9 cellular contexts compared by ENCODE assay signal in genomic region chr12:99619389-99620158, GRCh38. TPM values are rescaled to one million over a fixed set of nuclear protein-coding genes. Genes with fewer than 3 reads are reported as not detected.
DNase-seq lines count a peak whose midpoint lies in the region; ATAC-seq, FAIRE-seq and TF ChIP-seq lines count a peak whose summit lies in the region.
"Had no signal": no experiment of that assay in that cellular context is flagged by ENCODE, and none has a peak within 500 bp of the region (broad histone marks: within the 10 kb centered on the region; RNA-seq: fewer than 3 reads in every experiment).

No MANE protein-coding gene starts in this region.

- ATAC-seq in K562 = peak; percentile 70; the same call in 2 of the 3 replicates
- no peak for ATAC-seq in CD4-positive, alpha-beta T cell (ENCODE audit: poor library complexity)

- no peak overlapping the region for H3K27ac Mint-ChIP-seq in neural progenitor cell
- H3K27ac Mint-ChIP-seq in CD4-positive, alpha-beta T cell = no peak overlapping the region

- H3K9me3 ChIP-seq in left ventricle myocardium inferior (replicated peaks) (peaks cover 89% of the 10 kb centered on the region), right atrium auricular region (peaks cover 6 to 37% of the 10 kb centered on the region in 2 donors), K562 (replicated peaks; ENCODE audit: control insufficient read depth, insufficient read depth, low read depth, low read length) (no peaks in the 10 kb centered on the region), neural progenitor cell (ENCODE audit: low read depth) (no peaks in the 10 kb centered on the region)
- no peaks in the 10 kb centered on the region for H3K9me3 ChIP-seq in CD4-positive, alpha-beta T cell (ENCODE audit: control insufficient read depth, low read length)

- H2AFZ ChIP-seq in K562 (ENCODE audit: low read depth, low read length) (no peak overlapping the region), neural progenitor cell (replicated peaks) (peak overlapping the region; percentile 85)

- POLR2A ChIA-PET in K562 (lab: Yijun Ruan, JAX) = no interaction called here
- POLR2A ChIA-PET in CD4-positive, alpha-beta T cell (lab: Charles Lee) = no interaction called here

- H3K4me3 ChIP-seq in left ventricle myocardium inferior (no peak overlapping the region), right atrium auricular region (no peak overlapping the region), K562 (no peak overlapping the region), neural progenitor cell (no peak overlapping the region)
- no peak overlapping the region for H3K4me3 ChIP-seq in Jurkat, Clone E6-1 (ENCODE audit: low read length)

- CTCF ChIA-PET in K562 (lab: Yijun Ruan, JAX; ENCODE audit: low intra/inter-chr PET ratio) = no interaction called here
- CTCF ChIA-PET in CD4-positive, alpha-beta T cell (lab: Charles Lee) = no interaction called here

- no peaks in the 10 kb centered on the region for H3K36me3 Mint-ChIP-seq in neural progenitor cell
- H3K36me3 Mint-ChIP-seq in CD4-positive, alpha-beta T cell (ENCODE audit: low read depth) = no peaks in the 10 kb centered on the region

- peak in 1 of 2 experiments; percentile 59; a peak in 3 of 4 replicates for TF ChIP-seq RAD21 in K562 (CRISPR knock-in tag; conservative IDR thresholded peaks at IDR 0.05 in 1 of 2, IDR thresholded peaks at IDR 0.05 in 1 of 2)

- BruUV-seq in K562 (replicated peaks; lab: Mats Ljungman, UMichigan) = no TSS peak

- H3K4me1 Mint-ChIP-seq in neural progenitor cell = no peaks in the 10 kb centered on the region
- H3K4me1 Mint-ChIP-seq in CD4-positive, alpha-beta T cell (ENCODE audit: low read depth) = no peaks in the 10 kb centered on the region

- H3K27me3 ChIP-seq in left ventricle myocardium inferior (ENCODE audit: low read depth) (no peaks in the 10 kb centered on the region), right atrium auricular region (no peaks in the 10 kb centered on the region), K562 (ENCODE audit: control insufficient read depth in 2 of 2, insufficient read depth in 2 of 2, low read length in 2 of 2) (no peaks in the 10 kb centered on the region), neural progenitor cell (no peaks in the 10 kb centered on the region)
- H3K27me3 ChIP-seq in CD4-positive, alpha-beta T cell (ENCODE audit: control insufficient read depth, insufficient read depth, low read length) = no peaks in the 10 kb centered on the region

- H4K20me1 ChIP-seq in K562 (replicated peaks; ENCODE audit: control insufficient read depth, insufficient read depth, low read length) (no peaks in the 10 kb centered on the region), neural progenitor cell (ENCODE audit: low read depth) (no peaks in the 10 kb centered on the region)

- peaks cover 34% of the 10 kb centered on the region for H3K9me3 Mint-ChIP-seq in neural progenitor cell
- peaks cover 19% of the 10 kb centered on the region for H3K9me3 Mint-ChIP-seq in CD4-positive, alpha-beta T cell

- no peak for TF ChIP-seq EP300 in K562 (IDR thresholded peaks at IDR 0.05; ENCODE audit: low read length)

- H3F3A ChIP-seq in neural progenitor cell (ENCODE audit: low read depth) = no peaks in the 10 kb centered on the region

- H3K9me1 ChIP-seq in K562 (ENCODE audit: control insufficient read depth, insufficient read depth, low read length) = no peaks in the 10 kb centered on the region

- no peaks in the 10 kb centered on the region for H3K79me2 ChIP-seq in K562 (ENCODE audit: control insufficient read depth, insufficient read depth, low read length)
- H3K79me2 ChIP-seq in neural progenitor cell (ENCODE audit: low read depth) = no peaks in the 10 kb centered on the region

- H3K4me1 ChIP-seq in left ventricle myocardium inferior = no peaks in the 10 kb centered on the region
- H3K4me1 ChIP-seq in right atrium auricular region = no peaks in the 10 kb centered on the region
- H3K4me1 ChIP-seq in K562 (replicated peaks in 1 of 2; ENCODE audit: control insufficient read depth in 2 of 2, insufficient read depth in 2 of 2, low read length in 2 of 2) = no peaks in the 10 kb centered on the region
- H3K4me1 ChIP-seq in neural progenitor cell = no peaks in the 10 kb centered on the region

- in situ Hi-C loops in K562 (cut with MboI) = no loop called here

- H3K9ac ChIP-seq in K562 (ENCODE audit: insufficient read depth in 1 of 2, low read depth in 2 of 2, low read length in 2 of 2) (no peak overlapping the region), neural progenitor cell (no peak overlapping the region)

- no peak overlapping the region for H3K27ac ChIP-seq in left ventricle myocardium inferior (replicated peaks)
- no peak overlapping the region for H3K27ac ChIP-seq in right atrium auricular region
- no peak overlapping the region for H3K27ac ChIP-seq in K562 (ENCODE audit: extremely low read depth, low read depth, low read length)
- H3K27ac ChIP-seq in neural progenitor cell = no peak overlapping the region
- no peak overlapping the region for H3K27ac ChIP-seq in CD4-positive, alpha-beta T cell (ENCODE audit: low read depth, low read length)

- TF ChIP-seq POLR2A in H54 (IDR thresholded peaks at IDR 0.05; ENCODE audit: low read depth, low read length) (no peak), K562 (conservative IDR thresholded peaks at IDR 0.05) (no peak)

- DNase-seq in left ventricle myocardium inferior = no peak
- no peak for DNase-seq in right atrium auricular region (ENCODE audit: low spot score)
- DNase-seq in H54 (ENCODE audit: insufficient read length, low spot score) = peak; percentile 2
- DNase-seq in Jurkat, Clone E6-1 (ENCODE audit: low read depth, low spot score) = peak; percentile 26
- peak; percentile 9 to 12 (median 10) for DNase-seq in K562 (ENCODE audit: extremely low read depth in 1 of 4, low spot score in 3 of 4)
- peak; percentile 70 for DNase-seq in neural progenitor cell (ENCODE audit: low spot score)
- DNase-seq in CD4-positive, alpha-beta T cell = no peak
- no peak for DNase-seq in stimulated activated CD4-positive, alpha-beta T cell treated with anti-CD3 and anti-CD28 coated beads, Interleukin-12 subunit alpha, Interleukin-12 subunit beta, amount 100 ng/mL, for 4 hours

- WGBS in K562 (ENCODE audit: insufficient coverage, low coverage, missing lambda C conversion rate) = 4% methylated on average over 6 of the region's 7 CpGs

- FAIRE-seq in H54 (lab: Jason Lieb, UNC) (peak; percentile 58), K562 (lab: Jason Lieb, UNC) (no peak)

- H3K27me3 Mint-ChIP-seq in neural progenitor cell (ENCODE audit: insufficient read depth, low read depth) = no peaks in the 10 kb centered on the region
- no peaks in the 10 kb centered on the region for H3K27me3 Mint-ChIP-seq in CD4-positive, alpha-beta T cell

- peak; percentile 32 for TF ChIP-seq CTCF in left ventricle myocardium inferior (IDR thresholded peaks at IDR 0.05; ENCODE audit: borderline replicate concordance)
- TF ChIP-seq CTCF in right atrium auricular region (IDR thresholded peaks at IDR 0.05) = peak in 1 of 2 donors; percentile 38
- TF ChIP-seq CTCF in K562 (IDR thresholded peaks at IDR 0.05 in 2 of 3, conservative IDR thresholded peaks at IDR 0.05 in 1 of 3; ENCODE audit: insufficient read depth in 2 of 3, low read depth in 1 of 3, low read length in 3 of 3) = peak; percentile 29 to 52 (median 47); a peak in 5 of 6 replicates
- TF ChIP-seq CTCF in neural progenitor cell (IDR thresholded peaks at IDR 0.05) = peak; percentile 92
- TF ChIP-seq CTCF in CD4-positive, alpha-beta T cell (IDR thresholded peaks at IDR 0.05) = no peak

- H3K4me3 Mint-ChIP-seq in neural progenitor cell = no peak overlapping the region
- H3K4me3 Mint-ChIP-seq in CD4-positive, alpha-beta T cell = no peak overlapping the region

- H3K36me3 ChIP-seq in left ventricle myocardium inferior (no peaks in the 10 kb centered on the region), right atrium auricular region (no peaks in the 10 kb centered on the region), K562 (ENCODE audit: control insufficient read depth, insufficient read depth, low read length) (no peaks in the 10 kb centered on the region), neural progenitor cell (no peaks in the 10 kb centered on the region)

- H3K4me2 ChIP-seq in K562 (ENCODE audit: insufficient read depth, low read length) = no peak overlapping the region
- H3K4me2 ChIP-seq in neural progenitor cell = no peak overlapping the region

- intact Hi-C loops in left ventricle myocardium inferior (cut with micrococcal nuclease) = no loop called here
- intact Hi-C loops in K562 (cut with micrococcal nuclease) = loop anchor here (2.0 kb wide), 1 partner anchor 577 kb away; no protein-coding TSS in a partner anchor
- intact Hi-C loops in CD4-positive, alpha-beta T cell (cut with DNase I, micrococcal nuclease) = no loop called here

TF ChIP-seq in K562, 482 proteins besides CTCF, POLR2A, EP300 and RAD21 (continues in another document):
- TF ChIP-seq POLR2AphosphoS5 (IDR thresholded peaks at IDR 0.05; ENCODE audit: control insufficient read depth, insufficient read depth, low read depth, low read length) = no peak

RNA-seq across cellular contexts. Expression of gene GARIN6, which starts 28.0 kb away (rescaled TPM):
- total RNA-seq in left ventricle myocardium inferior (not detected), right atrium auricular region (not detected), K562 (2014; rRNA removed) (not detected in 2 replicates), K562 (2014; rRNA removed; fragmentation: Illumina TruSeq; extraction: Trizol) (not detected in 2 replicates), K562 (2015; rRNA removed; fragmentation: Illumina TruSeq; extraction: Trizol) (not detected in 2 replicates), K562 (2021) (not detected in 2 replicates), neural progenitor cell (ENCODE audit: low replicate concordance) (not detected in 2 replicates)
- not detected for polyA plus RNA-seq in Jurkat, Clone E6-1 (2012; ENCODE audit: insufficient read depth, insufficient read length)
- total RNA-seq in K562 (2011; cell fraction: chromatin; rRNA removed; ENCODE audit: low replicate concordance) = not detected in 2 replicates
- total RNA-seq in K562 (2011; cell fraction: nucleolus; rRNA removed) = not detected in 2 replicates
- total RNA-seq in K562 (2011; cell fraction: nucleoplasm; rRNA removed) = not detected in 2 replicates
- polyA plus RNA-seq in K562 (2011; rRNA removed) (not detected in 2 replicates), K562 (2014; fragmentation: Illumina TruSeq; extraction: Trizol) (not detected in 2 replicates), K562 (2014; fragmentation: Nextera tagmentation; extraction: Ambion mirVana) (not detected), K562 (2014; rRNA removed) (not detected in 2 replicates)
- not detected in 2 replicates for polyA plus RNA-seq in K562 (2011; cell fraction: cytosol; rRNA removed)
- not detected in 2 replicates for polyA plus RNA-seq in K562 (2011; cell fraction: nucleus; rRNA removed)
- polyA plus RNA-seq in K562 (2012) = not detected in 2 replicates
- polyA minus RNA-seq in K562 (2011; rRNA and poly(A)+ RNA removed) = not detected in 2 replicates
- not detected in 2 replicates for polyA minus RNA-seq in K562 (2011; cell fraction: cytosol; rRNA and poly(A)+ RNA removed)
- polyA minus RNA-seq in K562 (2011; cell fraction: nucleus; rRNA and poly(A)+ RNA removed) = not detected in 2 replicates
- not detected for total RNA-seq in CD4-positive, alpha-beta T cell
- polyA plus RNA-seq: esophagus had no signal

Comparison
In these comparisons a context has a peak if more than half of its experiments do, and no peak if none do; other contexts are left out.
1. DNase-seq: peak in H54 (single experiment), Jurkat, Clone E6-1 (single experiment), K562 (4 of 4) and neural progenitor cell (single experiment); none in left ventricle myocardium inferior (single experiment), right atrium auricular region (single experiment), CD4-positive, alpha-beta T cell (0 of 10) and stimulated activated CD4-positive, alpha-beta T cell treated with anti-CD3 and anti-CD28 coated beads, Interleukin-12 subunit alpha, Interleukin-12 subunit beta, amount 100 ng/mL, for 4 hours (single experiment).